ENCODE assay signal across 9 cellular contexts in the genomic region with DNA sequence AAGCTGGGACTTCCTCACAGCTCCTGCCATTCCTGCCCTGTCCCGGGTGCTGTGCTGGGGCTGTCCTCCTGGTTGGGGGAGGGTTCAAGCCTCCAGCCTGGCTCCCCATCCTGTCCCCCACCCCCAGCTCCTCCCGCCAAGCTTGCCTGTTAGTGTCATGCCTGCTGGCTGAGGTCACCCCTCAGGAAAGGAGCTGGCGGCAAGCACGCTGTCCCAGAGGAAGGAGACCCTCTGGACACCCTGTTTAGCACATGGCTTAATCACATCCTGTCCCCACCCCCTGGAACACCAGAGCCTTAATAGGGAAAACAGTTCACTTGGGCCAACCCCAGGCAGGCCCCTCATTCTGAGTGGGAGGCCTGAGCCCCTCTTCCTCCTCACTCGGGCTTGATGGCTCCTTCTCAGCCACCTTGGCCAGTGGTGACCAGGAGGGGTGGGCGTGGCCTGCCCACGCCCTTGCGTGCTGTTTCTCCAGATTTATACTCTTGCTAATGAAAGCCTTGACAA. TPM values are rescaled to one million over a fixed set of nuclear protein-coding genes. Genes with fewer than 3 reads are reported as not detected.
DNase-seq lines count a peak whose midpoint lies in the region; ATAC-seq and TF ChIP-seq lines count a peak whose summit lies in the region.
"Had no signal": no experiment of that assay in that cellular context is flagged by ENCODE, and none has a peak within 500 bp of the region (broad histone marks: within the 10 kb centered on the region; RNA-seq: fewer than 3 reads in every experiment).

No MANE protein-coding gene starts in this region.

- no peaks in the 10 kb centered on the region for H3K9me3 ChIP-seq in left ventricle myocardium inferior (replicated peaks)

- H3K36me3 Mint-ChIP-seq in activated CD8-positive, alpha-beta memory T cell treated with anti-CD3 and anti-CD28 coated beads, Interleukin-2, amount 10 ng/mL, durations not matched to agents 7 days and 5 days, result peaks cover 31% of the 10 kb centered on the region
- H3K36me3 Mint-ChIP-seq in activated naive CD8-positive, alpha-beta T cell treated with anti-CD3 and anti-CD28 coated beads, Interleukin-2, amount 50 U/mL, for 24 hours (ENCODE audit: low read depth), result peaks cover 27% of the 10 kb centered on the region

- intact Hi-C loops in left ventricle myocardium inferior (cut with micrococcal nuclease), result no loop called here
- intact Hi-C loops in sciatic nerve (cut with DNase I), result no loop called here

- ATAC-seq in sciatic nerve, result peak; percentile 25
- ATAC-seq in activated CD8-positive, alpha-beta memory T cell treated with anti-CD3 and anti-CD28 coated beads, Interleukin-2, amount 10 ng/mL, durations not matched to agents 7 days and 5 days, result no peak
- ATAC-seq in GM21423 (IDR thresholded peaks at IDR 0.05; ENCODE audit: unreplicated experiment), result no peak
- ATAC-seq in GM21717 (IDR thresholded peaks at IDR 0.05; ENCODE audit: unreplicated experiment), result no peak
- no peak for ATAC-seq in activated naive CD8-positive, alpha-beta T cell treated with anti-CD3 and anti-CD28 coated beads, Interleukin-2, amount 50 U/mL, for 24 hours

- peaks cover 33% of the 10 kb centered on the region for H3K4me1 Mint-ChIP-seq in activated CD8-positive, alpha-beta memory T cell treated with anti-CD3 and anti-CD28 coated beads, Interleukin-2, amount 10 ng/mL, durations not matched to agents 7 days and 5 days
- peaks cover 51% of the 10 kb centered on the region for H3K4me1 Mint-ChIP-seq in activated naive CD8-positive, alpha-beta T cell treated with anti-CD3 and anti-CD28 coated beads, Interleukin-2, amount 50 U/mL, for 24 hours

- no peaks in the 10 kb centered on the region for H3K27me3 ChIP-seq in left ventricle myocardium inferior (ENCODE audit: low read depth)

- peaks cover 92% of the 10 kb centered on the region for H3K4me1 ChIP-seq in left ventricle myocardium inferior

- peak overlapping the region; percentile 90 for H3K27ac ChIP-seq in left ventricle myocardium inferior (replicated peaks)

- H3K4me3 ChIP-seq in left ventricle myocardium inferior, result peak overlapping the region; percentile 29

- H3K36me3 ChIP-seq in left ventricle myocardium inferior, result peaks cover 52% of the 10 kb centered on the region

- H3K4me3 Mint-ChIP-seq in activated CD8-positive, alpha-beta memory T cell treated with anti-CD3 and anti-CD28 coated beads, Interleukin-2, amount 10 ng/mL, durations not matched to agents 7 days and 5 days, result no peak overlapping the region
- H3K4me3 Mint-ChIP-seq in activated naive CD8-positive, alpha-beta T cell treated with anti-CD3 and anti-CD28 coated beads, Interleukin-2, amount 50 U/mL, for 24 hours, result no peak overlapping the region

- H3K9me3 Mint-ChIP-seq in activated CD8-positive, alpha-beta memory T cell treated with anti-CD3 and anti-CD28 coated beads, Interleukin-2, amount 10 ng/mL, durations not matched to agents 7 days and 5 days (ENCODE audit: low read depth), result no peaks in the 10 kb centered on the region
- no peaks in the 10 kb centered on the region for H3K9me3 Mint-ChIP-seq in activated naive CD8-positive, alpha-beta T cell treated with anti-CD3 and anti-CD28 coated beads, Interleukin-2, amount 50 U/mL, for 24 hours

- H3K27me3 Mint-ChIP-seq in activated CD8-positive, alpha-beta memory T cell treated with anti-CD3 and anti-CD28 coated beads, Interleukin-2, amount 10 ng/mL, durations not matched to agents 7 days and 5 days, result no peaks in the 10 kb centered on the region
- no peaks in the 10 kb centered on the region for H3K27me3 Mint-ChIP-seq in activated naive CD8-positive, alpha-beta T cell treated with anti-CD3 and anti-CD28 coated beads, Interleukin-2, amount 50 U/mL, for 24 hours

- DNase-seq in ELR (ENCODE audit: low read depth), result peak; percentile 91
- peak; percentile 72 for DNase-seq in UCSD-AML1 (lab: John Stamatoyannopoulos, UW; ENCODE audit: unreplicated experiment)
- peak; percentile 78 for DNase-seq in left ventricle myocardium inferior
- DNase-seq in sciatic nerve (ENCODE audit: low spot score), result no peak
- no peak for DNase-seq in activated CD8-positive, alpha-beta memory T cell treated with anti-CD3 and anti-CD28 coated beads, Interleukin-2, amount 10 ng/mL, durations not matched to agents 7 days and 5 days
- no peak for DNase-seq in activated naive CD8-positive, alpha-beta T cell treated with anti-CD3 and anti-CD28 coated beads, Interleukin-2, amount 50 U/mL, for 24 hours
- DNase-seq: NCI-H2029 treated with DMSO at 0.1 percent for 48 hours had no signal

- TF ChIP-seq CTCF in left ventricle myocardium inferior (IDR thresholded peaks at IDR 0.05; ENCODE audit: borderline replicate concordance), result no peak

- H3K27ac Mint-ChIP-seq in activated CD8-positive, alpha-beta memory T cell treated with anti-CD3 and anti-CD28 coated beads, Interleukin-2, amount 10 ng/mL, durations not matched to agents 7 days and 5 days, result no peak overlapping the region
- H3K27ac Mint-ChIP-seq in activated naive CD8-positive, alpha-beta T cell treated with anti-CD3 and anti-CD28 coated beads, Interleukin-2, amount 50 U/mL, for 24 hours, result no peak overlapping the region

- CTCF ChIA-PET in activated CD8-positive, alpha-beta memory T cell treated with anti-CD3 and anti-CD28 coated beads, Interleukin-2, amount 10 ng/mL, durations not matched to agents 7 days and 5 days (lab: Charles Lee), result no interaction called here

RNA-seq across cellular contexts. Expression of gene PHYHD1, which starts 9.2 kb away (rescaled TPM):
- 20.3 TPM for total RNA-seq in left ventricle myocardium inferior
- 38.7 TPM for total RNA-seq in sciatic nerve
- total RNA-seq in activated CD8-positive, alpha-beta memory T cell treated with anti-CD3 and anti-CD28 coated beads, Interleukin-2, amount 10 ng/mL, durations not matched to agents 7 days and 5 days, result under 1 TPM; 0.47 to 0.63 TPM

RNA-seq across cellular contexts. Expression of gene LRRC8A, which starts 29.6 kb away (rescaled TPM):
- total RNA-seq in left ventricle myocardium inferior (19.8 TPM), sciatic nerve (67.2 TPM)
- 10 to 100 TPM; 25.6 to 26.7 TPM for total RNA-seq in activated CD8-positive, alpha-beta memory T cell treated with anti-CD3 and anti-CD28 coated beads, Interleukin-2, amount 10 ng/mL, durations not matched to agents 7 days and 5 days

RNA-seq across cellular contexts. Expression of gene KYAT1, which starts 29.8 kb away (rescaled TPM):
- total RNA-seq in left ventricle myocardium inferior, result 12.1 TPM
- 12.8 TPM for total RNA-seq in sciatic nerve
- 10 to 100 TPM; 12.7 to 20.6 TPM for total RNA-seq in activated CD8-positive, alpha-beta memory T cell treated with anti-CD3 and anti-CD28 coated beads, Interleukin-2, amount 10 ng/mL, durations not matched to agents 7 days and 5 days

RNA-seq across cellular contexts. Expression of gene DOLK, which starts 35.8 kb away (rescaled TPM):
- total RNA-seq in left ventricle myocardium inferior, result 8.4 TPM
- 9.6 TPM for total RNA-seq in sciatic nerve
- total RNA-seq in activated CD8-positive, alpha-beta memory T cell treated with anti-CD3 and anti-CD28 coated beads, Interleukin-2, amount 10 ng/mL, durations not matched to agents 7 days and 5 days, result 10 to 100 TPM in 1 of 2 experiments, 1 to 10 TPM in 1; 7.7 to 11.1 TPM

RNA-seq across cellular contexts. Expression of gene NUP188, which starts 35.9 kb away (rescaled TPM):
- total RNA-seq in left ventricle myocardium inferior (15.9 TPM), sciatic nerve (46.4 TPM)
- 100 to 1,000 TPM in 1 of 2 experiments, 10 to 100 TPM in 1; 88.0 to 108 TPM for total RNA-seq in activated CD8-positive, alpha-beta memory T cell treated with anti-CD3 and anti-CD28 coated beads, Interleukin-2, amount 10 ng/mL, durations not matched to agents 7 days and 5 days

Comparison
In these comparisons a context has a peak if more than half of its experiments do, and no peak if none do; other contexts are left out.
1. DNase-seq: peak in ELR (single experiment), UCSD-AML1 (single experiment) and left ventricle myocardium inferior (single experiment); none in sciatic nerve (single experiment), activated CD8-positive, alpha-beta memory T cell treated with anti-CD3 and anti-CD28 coated beads, Interleukin-2, amount 10 ng/mL, durations not matched to agents 7 days and 5 days (single experiment) and activated naive CD8-positive, alpha-beta T cell treated with anti-CD3 and anti-CD28 coated beads, Interleukin-2, amount 50 U/mL, for 24 hours (single experiment).
2. RNA of gene PHYHD1, which starts 9.2 kb away (total RNA-seq): 38.7 TPM in sciatic nerve (single experiment) and 20.3 TPM in left ventricle myocardium inferior (single experiment); 0.47 to 0.63 TPM in activated CD8-positive, alpha-beta memory T cell treated with anti-CD3 and anti-CD28 coated beads, Interleukin-2, amount 10 ng/mL, durations not matched to agents 7 days and 5 days; every median in the first group is over 10 times any median in the second.